Comparison of ENCODE assay signal across 8 cellular contexts in the genomic region with DNA sequence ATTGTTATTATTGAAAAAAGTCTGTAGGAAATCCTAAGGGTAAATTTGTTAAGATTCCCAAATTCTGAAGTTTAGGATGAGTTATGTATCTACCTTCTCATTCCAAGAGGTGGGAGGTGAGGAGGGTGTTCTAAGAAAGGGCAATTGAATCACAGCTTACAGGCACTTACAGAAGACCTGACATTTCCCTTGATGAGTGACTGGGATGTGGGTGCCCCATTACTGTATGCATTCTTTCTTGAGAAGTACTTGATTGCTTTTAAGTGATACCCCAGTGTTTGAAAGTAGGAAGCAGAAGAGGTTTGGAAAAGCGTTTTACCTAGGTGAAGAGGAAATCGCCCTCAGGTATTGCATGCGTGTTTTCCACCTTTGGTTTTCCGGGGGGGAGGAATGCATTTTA.
"Had no signal": no experiment of that assay in that cellular context is flagged by ENCODE, and none has a peak within 500 bp of the region (broad histone marks: within the 10 kb centered on the region; RNA-seq: fewer than 3 reads in every experiment).

No MANE protein-coding gene starts in this region.

- H3K4me1 ChIP-seq: HAP-1 had no signal

- H3K9ac ChIP-seq: GM23248 had no signal

- H3K27ac ChIP-seq: GM23248, HL-60 had no signal

- ATAC-seq: HCT116, HepG2 had no signal

- H3K9me3 ChIP-seq: HAP-1 had no signal

- H3K36me3 ChIP-seq: HAP-1 had no signal

- FAIRE-seq: HepG2 had no signal

- H2AFZ ChIP-seq: GM23248 had no signal

- H3K4me3 ChIP-seq: GM23248, HAP-1 had no signal

- DNase-seq: GM23248, GOT3, H7, HFFc6 had no signal
